Comparison of ENCODE assay signal across 18 cellular contexts in genomic region chr2:173136614-173137013, GRCh38.
DNase-seq lines count a peak whose midpoint lies in the region; ATAC-seq and TF ChIP-seq lines count a peak whose summit lies in the region.
"Had no signal": no experiment of that assay in that cellular context is flagged by ENCODE, and none has a peak within 500 bp of the region (broad histone marks: within the 10 kb centered on the region; RNA-seq: fewer than 3 reads in every experiment).

No MANE protein-coding gene starts in this region.

- H3K36me3 Mint-ChIP-seq in activated T-helper 2 cell treated with anti-CD3 and anti-CD28 coated beads, Interferon-gamma antibody, Interleukin-2, Interleukin-4, amounts not matched to agents 10 μg/mL and 5 μg/mL and 100 μg/mL, durations not matched to agents 14 hours and 24 hours and 36 hours (ENCODE audit: low read depth): peaks cover 23% of the 10 kb centered on the region

- peak overlapping the region; percentile 59 for H2AFZ ChIP-seq in osteoblast (ENCODE audit: low read length)

- H4K20me1 ChIP-seq in DOHH2 (ENCODE audit: control insufficient read depth, insufficient read depth, low read depth, low read length) (no peaks in the 10 kb centered on the region; the same call in 1 of the 2 replicates), osteoblast (ENCODE audit: insufficient read depth, low read length) (no peaks in the 10 kb centered on the region)

- ATAC-seq in HG02588 (IDR thresholded peaks at IDR 0.05; ENCODE audit: unreplicated experiment): no peak

- H3K27me3 Mint-ChIP-seq in activated T-helper 2 cell treated with anti-CD3 and anti-CD28 coated beads, Interferon-gamma antibody, Interleukin-2, Interleukin-4, amounts not matched to agents 10 μg/mL and 5 μg/mL and 100 μg/mL, durations not matched to agents 14 hours and 24 hours and 36 hours (ENCODE audit: low read depth): peaks cover 4% of the 10 kb centered on the region

- H3F3A ChIP-seq in DOHH2 (ENCODE audit: control insufficient read depth, insufficient read depth): 0 out of 2 replicates have a peak, but pooled peaks cover 6% of the 10 kb centered on the region

- no peak overlapping the region for H3K4me3 Mint-ChIP-seq in activated T-helper 2 cell treated with anti-CD3 and anti-CD28 coated beads, Interferon-gamma antibody, Interleukin-2, Interleukin-4, amounts not matched to agents 10 μg/mL and 5 μg/mL and 100 μg/mL, durations not matched to agents 14 hours and 24 hours and 36 hours (ENCODE audit: low read depth)
- H3K4me3 Mint-ChIP-seq: nephron progenitor cell had no signal

- H3K4me2 ChIP-seq in DOHH2 (ENCODE audit: low read length) (peak overlapping the region; percentile 41), osteoblast (ENCODE audit: insufficient read depth, low read length) (peak overlapping the region; percentile 80)

- H3K9me3 ChIP-seq in DOHH2 (ENCODE audit: control insufficient read depth, insufficient read depth, low read length): peaks cover 8% of the 10 kb centered on the region; the same call in 1 of the 2 replicates
- H3K9me3 ChIP-seq in osteoblast (ENCODE audit: low read depth, low read length): peaks cover under 1% of the 10 kb centered on the region
- H3K9me3 ChIP-seq: testis had no signal

- DNase-seq in LHCN-M2 (ENCODE audit: low read depth): peak; percentile 38
- no peak for DNase-seq in activated T-helper 2 cell treated with anti-CD3 and anti-CD28 coated beads, Interferon-gamma antibody, Interleukin-2, Interleukin-4, amounts not matched to agents 10 μg/mL and 5 μg/mL and 100 μg/mL, durations not matched to agents 14 hours and 24 hours and 36 hours (ENCODE audit: low spot score)
- no peak for DNase-seq in osteoblast (ENCODE audit: insufficient read length, low spot score, missing footprints)
- no peak for DNase-seq in DMS153 (lab: John Stamatoyannopoulos, UW)
- no peak for DNase-seq in cardiac septum (ENCODE audit: low spot score)
- DNase-seq: activated CD4-positive, alpha-beta T cell treated with anti-CD3 and anti-CD28 coated beads, Interleukin-2, amount 50 U/mL, for 4 hours; amygdala; C1 segment of cervical spinal cord; H7; immature natural killer cell; NCI-H1048; NCI-H2171 treated with DMSO at 0.1 percent for 48 hours; nephron progenitor cell; Right ventricle myocardium superior; T1000; testis had no signal

- no peaks in the 10 kb centered on the region for H3K9me2 ChIP-seq in DOHH2 (replicated peaks; ENCODE audit: control insufficient read depth, low read length)

- peak overlapping the region; percentile 19; the same call in 1 of the 2 replicates for H3K27ac ChIP-seq in DOHH2 (ENCODE audit: low read depth, low read length)
- H3K27ac ChIP-seq in osteoblast (ENCODE audit: low read depth, low read length): peak overlapping the region; percentile 83
- H3K27ac ChIP-seq: testis had no signal

- peaks cover 35% of the 10 kb centered on the region for H3K4me1 ChIP-seq in DOHH2 (ENCODE audit: control insufficient read depth, low read length)
- peaks cover 25% of the 10 kb centered on the region for H3K4me1 ChIP-seq in osteoblast (ENCODE audit: insufficient read depth, low read length)
- H3K4me1 ChIP-seq: testis had no signal

- intact Hi-C loops in activated T-helper 2 cell treated with anti-CD3 and anti-CD28 coated beads, Interferon-gamma antibody, Interleukin-2, Interleukin-4, amounts not matched to agents 10 μg/mL and 5 μg/mL and 100 μg/mL, durations not matched to agents 14 hours and 24 hours and 36 hours (cut with micrococcal nuclease): loop anchor here (10.0 kb wide), 1 partner anchor 828 kb away; the partner anchor contains the start of gene SP3
- intact Hi-C loops in cardiac septum (cut with DNase I): no loop called here

- H3K4me3 ChIP-seq in DOHH2 (ENCODE audit: low read length) (peak overlapping the region; percentile 4), osteoblast (ENCODE audit: insufficient read depth, low read length) (peak overlapping the region; percentile 55)
- H3K4me3 ChIP-seq: testis had no signal

- H3K36me3 ChIP-seq in DOHH2 (ENCODE audit: control insufficient read depth, low read length) (peaks cover 24% of the 10 kb centered on the region), osteoblast (ENCODE audit: insufficient read depth, low read length) (no peaks in the 10 kb centered on the region)

- peaks cover 62% of the 10 kb centered on the region for H3K4me1 Mint-ChIP-seq in activated T-helper 2 cell treated with anti-CD3 and anti-CD28 coated beads, Interferon-gamma antibody, Interleukin-2, Interleukin-4, amounts not matched to agents 10 μg/mL and 5 μg/mL and 100 μg/mL, durations not matched to agents 14 hours and 24 hours and 36 hours (ENCODE audit: low read depth)

- peaks cover 7% of the 10 kb centered on the region for H3K9me3 Mint-ChIP-seq in activated T-helper 2 cell treated with anti-CD3 and anti-CD28 coated beads, Interferon-gamma antibody, Interleukin-2, Interleukin-4, amounts not matched to agents 10 μg/mL and 5 μg/mL and 100 μg/mL, durations not matched to agents 14 hours and 24 hours and 36 hours
- H3K9me3 Mint-ChIP-seq: immature natural killer cell had no signal

- H3K27me3 ChIP-seq in DOHH2 (ENCODE audit: control insufficient read depth, low read length) (no peaks in the 10 kb centered on the region), osteoblast (ENCODE audit: insufficient read depth, low read length) (no peaks in the 10 kb centered on the region)
- H3K27me3 ChIP-seq: testis had no signal

- peaks cover 55% of the 10 kb centered on the region for H3K79me2 ChIP-seq in DOHH2 (ENCODE audit: control insufficient read depth, low read length)
- peaks cover 59% of the 10 kb centered on the region for H3K79me2 ChIP-seq in osteoblast (ENCODE audit: insufficient read depth, low read length)

- H3K27ac Mint-ChIP-seq in activated T-helper 2 cell treated with anti-CD3 and anti-CD28 coated beads, Interferon-gamma antibody, Interleukin-2, Interleukin-4, amounts not matched to agents 10 μg/mL and 5 μg/mL and 100 μg/mL, durations not matched to agents 14 hours and 24 hours and 36 hours: peak overlapping the region; percentile 0
- H3K27ac Mint-ChIP-seq: nephron progenitor cell had no signal

- TF ChIP-seq CTCF in DOHH2 (IDR thresholded peaks at IDR 0.05; ENCODE audit: low read depth, low read length, poor library complexity, severe bottlenecking) (no peak), osteoblast (IDR thresholded peaks at IDR 0.05; ENCODE audit: extremely low read depth, low read depth, low read length) (no peak)
